ENCODE assay signal across 30 cellular contexts in the genomic region with DNA sequence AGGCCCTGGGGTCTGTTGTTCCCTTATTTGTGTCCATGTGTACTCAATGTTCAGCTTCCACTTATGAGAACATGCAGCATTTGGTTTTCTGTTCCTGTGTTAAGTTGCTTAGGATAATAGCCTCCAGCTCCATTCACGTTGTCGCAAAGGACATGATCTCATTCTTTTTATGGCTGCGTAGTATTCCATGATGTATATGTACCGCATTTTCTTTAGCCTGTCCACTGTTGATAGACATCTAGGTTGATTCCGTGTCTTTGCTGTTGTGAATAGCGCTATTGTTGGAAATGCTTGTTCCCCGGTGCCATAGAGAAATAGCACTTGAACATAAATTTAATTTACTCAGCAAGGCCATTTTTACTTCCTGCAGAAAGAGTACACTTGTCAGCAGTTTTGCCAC.
"Had no signal": no experiment of that assay in that cellular context is flagged by ENCODE, and none has a peak within 500 bp of the region (broad histone marks: within the 10 kb centered on the region; RNA-seq: fewer than 3 reads in every experiment).

No MANE protein-coding gene starts in this region.

- H3K4me3 ChIP-seq: body of pancreas, esophagus squamous epithelium, gastroesophageal sphincter, heart right ventricle, hepatocyte had no signal

- H3K4me3 Mint-ChIP-seq: activated B cell treated with CpG ODN at 0.5 μM for 24 hours; activated CD8-positive, alpha-beta T cell treated with anti-CD3 and anti-CD28 coated beads for 36 hours; activated naive CD8-positive, alpha-beta T cell; activated T-cell treated with anti-CD3 and anti-CD28 coated beads, Interleukin-2, amount 50 U/mL, for 4 hours; activated T-helper 17 cell treated with anti-CD3 and anti-CD28 coated beads, Interleukin-2, amount 50 U/mL, for 72 hours; effector memory CD8-positive, alpha-beta T cell; T-helper 2 cell treated with Interferon-gamma antibody and Interleukin-4, amounts not matched to agents 5 μg/mL and 100 μg/mL, for 36 hours had no signal

- H3K9me3 ChIP-seq: body of pancreas, esophagus squamous epithelium, gastroesophageal sphincter had no signal

- ATAC-seq: activated CD8-positive, alpha-beta T cell treated with anti-CD3 and anti-CD28 coated beads for 36 hours; activated T-cell treated with anti-CD3 and anti-CD28 coated beads, Interleukin-2, amount 50 U/mL, for 4 hours; activated T-helper 17 cell treated with anti-CD3 and anti-CD28 coated beads, Interleukin-2, amount 50 U/mL, for 72 hours; body of pancreas; effector memory CD8-positive, alpha-beta T cell; gastroesophageal sphincter; heart right ventricle had no signal

- H3K27me3 Mint-ChIP-seq: activated CD8-positive, alpha-beta T cell treated with anti-CD3 and anti-CD28 coated beads for 36 hours; activated naive CD8-positive, alpha-beta T cell; activated T-helper 17 cell treated with anti-CD3 and anti-CD28 coated beads, Interleukin-2, amount 50 U/mL, for 72 hours had no signal

- H3K9me3 Mint-ChIP-seq: activated B cell treated with CpG ODN at 0.5 μM for 24 hours; activated CD8-positive, alpha-beta T cell treated with anti-CD3 and anti-CD28 coated beads for 36 hours; activated T-cell treated with anti-CD3 and anti-CD28 coated beads, Interleukin-2, amount 50 U/mL, for 4 hours; activated T-helper 17 cell treated with anti-CD3 and anti-CD28 coated beads, Interleukin-2, amount 50 U/mL, for 72 hours; effector memory CD8-positive, alpha-beta T cell had no signal

- FAIRE-seq: colon had no signal

- H3K36me3 Mint-ChIP-seq: activated naive CD8-positive, alpha-beta T cell had no signal

- H2AFZ ChIP-seq: hepatocyte had no signal

- DNase-seq: activated B cell treated with CpG ODN at 0.5 μM for 24 hours; activated CD4-positive, alpha-beta T cell treated with anti-CD3 and anti-CD28 coated beads for 48 hours; activated CD4-positive, alpha-beta T cell treated with anti-CD3 and anti-CD28 coated beads, Interleukin-2, amount 50 U/mL, for 1 hour; activated CD4-positive, alpha-beta T cell treated with anti-CD3 and anti-CD28 coated beads, Interleukin-2, amount 50 U/mL, for 48 hours; activated CD8-positive, alpha-beta memory T cell treated with anti-CD3 and anti-CD28 coated beads for 24 hours; activated CD8-positive, alpha-beta T cell treated with anti-CD3 and anti-CD28 coated beads for 36 hours; activated effector memory CD4-positive, alpha-beta T cell treated with Interleukin-2 at 50 U/mL for 16 hours; activated gamma-delta T cell treated with Interleukin-2 at 50 U/mL for 16 hours; activated naive CD4-positive, alpha-beta T cell treated with anti-CD3 and anti-CD28 coated beads, Interleukin-2, amount 50 U/mL, for 16 hours; activated naive CD4-positive, alpha-beta T cell treated with Interleukin-2 at 50 U/mL for 16 hours; activated T-cell treated with anti-CD3 and anti-CD28 coated beads, Interleukin-2, amount 50 U/mL, for 4 hours; amniotic stem cell; anterior cingulate cortex; body of pancreas; caudate nucleus; cortex of kidney; dermis blood vessel endothelial cell; effector CD4-positive, alpha-beta T cell; effector memory CD8-positive, alpha-beta T cell; esophagus squamous epithelium; foreskin melanocyte; heart right ventricle; T1000; WERI-Rb-1 had no signal

- H3K4me1 Mint-ChIP-seq: activated B cell treated with CpG ODN at 0.5 μM for 24 hours had no signal

- H3K4me1 ChIP-seq: body of pancreas, gastroesophageal sphincter had no signal

- H3K27me3 ChIP-seq: body of pancreas, esophagus squamous epithelium, gastroesophageal sphincter, heart right ventricle, hepatocyte had no signal

- H3K36me3 ChIP-seq: esophagus squamous epithelium, gastroesophageal sphincter, heart right ventricle, WERI-Rb-1 had no signal

- H3K4me2 ChIP-seq: hepatocyte had no signal

- H3K27ac Mint-ChIP-seq: activated B cell treated with CpG ODN at 0.5 μM for 24 hours; activated CD8-positive, alpha-beta T cell treated with anti-CD3 and anti-CD28 coated beads for 36 hours; activated naive CD8-positive, alpha-beta T cell; activated T-helper 17 cell treated with anti-CD3 and anti-CD28 coated beads, Interleukin-2, amount 50 U/mL, for 72 hours; effector memory CD8-positive, alpha-beta T cell; T-helper 2 cell treated with Interferon-gamma antibody and Interleukin-4, amounts not matched to agents 5 μg/mL and 100 μg/mL, for 36 hours had no signal

- H3K27ac ChIP-seq: body of pancreas, gastroesophageal sphincter, heart right ventricle, hepatocyte, WERI-Rb-1 had no signal

- H3K79me2 ChIP-seq: hepatocyte had no signal
